ENCODE assay signal across 1 cellular context in the genomic region with DNA sequence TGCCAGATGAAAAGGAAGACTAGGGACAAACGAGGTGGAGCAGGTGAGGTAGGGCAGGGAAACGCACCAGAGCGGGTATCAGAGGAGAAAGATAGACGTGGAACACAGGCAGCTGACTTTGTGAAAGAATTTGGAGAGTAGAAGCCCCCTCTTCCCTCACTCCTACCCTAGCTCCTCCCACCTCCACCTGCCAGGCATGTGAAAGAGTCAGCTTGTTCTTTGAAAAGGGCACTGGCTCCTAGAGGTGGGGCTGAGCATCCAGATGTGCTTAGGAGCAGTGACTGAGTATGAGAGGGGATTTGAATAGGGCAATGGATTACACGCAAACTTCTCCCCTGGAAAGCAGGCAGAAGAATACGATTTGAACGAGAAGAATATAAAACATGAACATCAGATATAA.
TF ChIP-seq lines count a peak whose summit lies in the region.

No MANE protein-coding gene starts in this region.

TF ChIP-seq in IMR-90, 13 proteins besides CTCF, POLR2A, EP300 and RAD21 (continued from another document):
- TF ChIP-seq, protein P1, sequence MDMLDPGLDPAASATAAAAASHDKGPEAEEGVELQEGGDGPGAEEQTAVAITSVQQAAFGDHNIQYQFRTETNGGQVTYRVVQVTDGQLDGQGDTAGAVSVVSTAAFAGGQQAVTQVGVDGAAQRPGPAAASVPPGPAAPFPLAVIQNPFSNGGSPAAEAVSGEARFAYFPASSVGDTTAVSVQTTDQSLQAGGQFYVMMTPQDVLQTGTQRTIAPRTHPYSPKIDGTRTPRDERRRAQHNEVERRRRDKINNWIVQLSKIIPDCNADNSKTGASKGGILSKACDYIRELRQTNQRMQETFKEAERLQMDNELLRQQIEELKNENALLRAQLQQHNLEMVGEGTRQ (IDR thresholded peaks at IDR 0.05; ENCODE audit: low read depth, low read length), result no peak
- TF ChIP-seq CHD1 (IDR thresholded peaks at IDR 0.05; ENCODE audit: low read depth, low read length) (no peak), RCOR1 (IDR thresholded peaks at IDR 0.05; ENCODE audit: insufficient replicate concordance, low read length) (no peak), NFE2L2 (IDR thresholded peaks at IDR 0.05; ENCODE audit: low read depth, low read length) (no peak)
TF ChIP-seq in IMR-90: peak in this region for 0.
